ENCODE assay signal across 1 cellular context in genomic region chr9:89923174-89923573, GRCh38.
TF ChIP-seq lines count a peak whose summit lies in the region.

No MANE protein-coding gene starts in this region.

TF ChIP-seq in GM23338, 12 proteins besides CTCF, POLR2A, EP300 and RAD21:
- no peak for TF ChIP-seq REST (IDR thresholded peaks at IDR 0.05; ENCODE audit: unreplicated experiment)
- no peak for TF ChIP-seq ZNF462 (CRISPR knock-in tag; IDR thresholded peaks at IDR 0.05)
- TF ChIP-seq ZNF114 (CRISPR knock-in tag; IDR thresholded peaks at IDR 0.05) = no peak
- no peak for TF ChIP-seq ZNF331 (CRISPR knock-in tag; IDR thresholded peaks at IDR 0.05; ENCODE audit: low read depth)
- TF ChIP-seq CREB1 (CRISPR knock-in tag; IDR thresholded peaks at IDR 0.05; ENCODE audit: low read depth) = no peak
- no peak for TF ChIP-seq POLR2AphosphoS5 (IDR thresholded peaks at IDR 0.05; ENCODE audit: low read depth)
- TF ChIP-seq EZH2 (IDR thresholded peaks at IDR 0.05; ENCODE audit: low read depth, unreplicated experiment) = no peak
- no peak for TF ChIP-seq ETS1 (IDR thresholded peaks at IDR 0.05)
- no peak for TF ChIP-seq NANOG (IDR thresholded peaks at IDR 0.05; ENCODE audit: borderline replicate concordance)
- no peak for TF ChIP-seq STAT1 (IDR thresholded peaks at IDR 0.05; ENCODE audit: unreplicated experiment)
- no peak for TF ChIP-seq JUNB (IDR thresholded peaks at IDR 0.05; ENCODE audit: unreplicated experiment)
- no peak for TF ChIP-seq EZH2phosphoT487 (IDR thresholded peaks at IDR 0.05; ENCODE audit: unreplicated experiment)
